17 cellular contexts compared by ENCODE assay signal in the genomic region with DNA sequence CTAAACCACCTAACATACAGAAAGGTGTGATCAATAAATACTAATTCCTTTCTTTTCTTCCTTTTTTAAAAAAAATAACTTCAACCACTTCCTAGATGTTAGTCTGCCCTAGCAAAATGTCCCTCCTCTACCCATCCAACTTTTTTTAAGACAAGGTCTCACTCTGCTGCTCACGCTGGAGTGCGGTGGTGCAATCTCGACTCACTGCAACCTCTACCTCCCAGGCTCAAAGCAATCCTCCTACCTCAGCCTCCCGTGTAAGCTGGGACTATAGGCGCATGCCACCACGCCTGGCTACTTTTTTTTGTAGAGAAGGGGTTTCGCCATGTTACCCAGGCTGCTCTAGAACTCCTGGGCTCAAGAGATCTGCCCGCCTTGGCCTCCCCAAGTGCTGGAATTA. TPM values are rescaled to one million over a fixed set of nuclear protein-coding genes. Genes with fewer than 3 reads are reported as not detected.
DNase-seq lines count a peak whose midpoint lies in the region; ATAC-seq, FAIRE-seq and TF ChIP-seq lines count a peak whose summit lies in the region.
"Had no signal": no experiment of that assay in that cellular context is flagged by ENCODE, and none has a peak within 500 bp of the region (broad histone marks: within the 10 kb centered on the region; RNA-seq: fewer than 3 reads in every experiment).

No MANE protein-coding gene starts in this region.

- no peak overlapping the region for H3K9ac ChIP-seq in K562 (ENCODE audit: insufficient read depth in 1 of 2, low read depth in 2 of 2, low read length in 2 of 2)

- no peak for DNase-seq in stimulated activated naive CD8-positive, alpha-beta T cell treated with anti-CD3 and anti-CD28 coated beads, Interleukin-15, Interleukin-2, amounts not matched to agents 100 U/mL and 50 U/mL, for 24 hours
- DNase-seq in K562 (ENCODE audit: extremely low read depth in 1 of 4, low spot score in 3 of 4) = no peak
- DNase-seq in nephron progenitor cell = no peak
- DNase-seq in spleen = no peak
- no peak for DNase-seq in kidney glomerular epithelial cell (lab: John Stamatoyannopoulos, UW)
- DNase-seq: activated CD4-positive, alpha-beta T cell treated with anti-CD3 and anti-CD28 coated beads for 1 hour; activated gamma-delta T cell treated with Interleukin-2 at 50 U/mL for 16 hours; anterior cingulate cortex; DMS79 treated with DMSO at 0.1 percent for 48 hours; heart left ventricle; NCI-H1092 treated with DMSO at 0.1 percent for 48 hours; NCI-H526; RPMI8226 had no signal

- H3K4me2 ChIP-seq in K562 (ENCODE audit: insufficient read depth, low read length) = no peak overlapping the region

- FAIRE-seq in K562 (lab: Jason Lieb, UNC) = no peak

- peaks cover 16% of the 10 kb centered on the region; the same call in 2 of the 3 replicates for H3K36me3 ChIP-seq in K562 (ENCODE audit: control insufficient read depth, insufficient read depth, low read length)
- H3K36me3 ChIP-seq in spleen = peaks cover 0 to 5% (median 0%) of the 10 kb centered on the region in 6 donors

- intact Hi-C loops in K562 (cut with micrococcal nuclease) = no loop called here
- intact Hi-C loops in spleen (cut with DNase I; ENCODE audit: low total_unique reads) = no loop called here

- peaks cover 97% of the 10 kb centered on the region for H3K4me1 Mint-ChIP-seq in stimulated activated naive CD8-positive, alpha-beta T cell treated with anti-CD3 and anti-CD28 coated beads, Interleukin-15, Interleukin-2, amounts not matched to agents 100 ng/mL and 50 ng/mL, for 24 hours (ENCODE audit: low read depth)
- peaks cover 64% of the 10 kb centered on the region for H3K4me1 Mint-ChIP-seq in nephron progenitor cell

- peaks cover 97% of the 10 kb centered on the region for H3K79me2 ChIP-seq in K562 (ENCODE audit: control insufficient read depth, insufficient read depth, low read length)

- peaks cover 10% of the 10 kb centered on the region for H3K9me1 ChIP-seq in K562 (ENCODE audit: control insufficient read depth, insufficient read depth, low read length)

- TF ChIP-seq RAD21 in K562 (CRISPR knock-in tag; conservative IDR thresholded peaks at IDR 0.05 in 1 of 2, IDR thresholded peaks at IDR 0.05 in 1 of 2) = no peak

- H3K27ac Mint-ChIP-seq in stimulated activated naive CD8-positive, alpha-beta T cell treated with anti-CD3 and anti-CD28 coated beads, Interleukin-15, Interleukin-2, amounts not matched to agents 100 ng/mL and 50 ng/mL, for 24 hours = peak overlapping the region; percentile 36
- peak overlapping the region; percentile 21 for H3K27ac Mint-ChIP-seq in nephron progenitor cell

- H4K20me1 ChIP-seq in K562 (replicated peaks; ENCODE audit: control insufficient read depth, insufficient read depth, low read length) = peaks cover 51% of the 10 kb centered on the region

- no peak overlapping the region for H3K27ac ChIP-seq in K562 (ENCODE audit: extremely low read depth, low read depth, low read length)
- H3K27ac ChIP-seq in spleen = no peak overlapping the region

- H3K36me3 Mint-ChIP-seq in stimulated activated naive CD8-positive, alpha-beta T cell treated with anti-CD3 and anti-CD28 coated beads, Interleukin-15, Interleukin-2, amounts not matched to agents 100 ng/mL and 50 ng/mL, for 24 hours (ENCODE audit: low read depth) = peaks cover 33% of the 10 kb centered on the region
- H3K36me3 Mint-ChIP-seq in nephron progenitor cell (ENCODE audit: low read depth) = peaks cover 54% of the 10 kb centered on the region

- H3K9me3 Mint-ChIP-seq in stimulated activated naive CD8-positive, alpha-beta T cell treated with anti-CD3 and anti-CD28 coated beads, Interleukin-15, Interleukin-2, amounts not matched to agents 100 ng/mL and 50 ng/mL, for 24 hours = no peaks in the 10 kb centered on the region
- peaks cover 9% of the 10 kb centered on the region for H3K9me3 Mint-ChIP-seq in nephron progenitor cell

- H3K4me3 Mint-ChIP-seq in stimulated activated naive CD8-positive, alpha-beta T cell treated with anti-CD3 and anti-CD28 coated beads, Interleukin-15, Interleukin-2, amounts not matched to agents 100 ng/mL and 50 ng/mL, for 24 hours = no peak overlapping the region
- no peak overlapping the region for H3K4me3 Mint-ChIP-seq in nephron progenitor cell

- H3K27me3 Mint-ChIP-seq in stimulated activated naive CD8-positive, alpha-beta T cell treated with anti-CD3 and anti-CD28 coated beads, Interleukin-15, Interleukin-2, amounts not matched to agents 100 ng/mL and 50 ng/mL, for 24 hours = no peaks in the 10 kb centered on the region
- H3K27me3 Mint-ChIP-seq in nephron progenitor cell (ENCODE audit: low read depth, poor library complexity) = no peaks in the 10 kb centered on the region

- no TSS peak for BruUV-seq in K562 (replicated peaks; lab: Mats Ljungman, UMichigan)

- no peak overlapping the region for H2AFZ ChIP-seq in K562 (ENCODE audit: low read depth, low read length)

- 75% methylated on average over 8 of the region's 8 CpGs for WGBS in K562 (ENCODE audit: insufficient coverage, low coverage, missing lambda C conversion rate)
- WGBS in spleen, 5 donors = 87 to 98% (median 93%) methylated on average over 8 of the region's 8 CpGs

- TF ChIP-seq CTCF in K562 (IDR thresholded peaks at IDR 0.05 in 2 of 3, conservative IDR thresholded peaks at IDR 0.05 in 1 of 3; ENCODE audit: insufficient read depth in 2 of 3, low read depth in 1 of 3, low read length in 3 of 3) (no peak), nephron progenitor cell (IDR thresholded peaks at IDR 0.05) (no peak), spleen (IDR thresholded peaks at IDR 0.05 in 8 of 11, conservative IDR thresholded peaks at IDR 0.05 in 3 of 11) (no peak)

- CTCF ChIA-PET in K562 (lab: Yijun Ruan, JAX; ENCODE audit: low intra/inter-chr PET ratio) = no interaction called here

- H3K27me3 ChIP-seq in K562 (ENCODE audit: control insufficient read depth in 2 of 2, insufficient read depth in 2 of 2, low read length in 2 of 2) (no peaks in the 10 kb centered on the region), spleen (replicated peaks in 1 of 7) (no peaks in the 10 kb centered on the region)
- H3K27me3 ChIP-seq: heart left ventricle had no signal

- H3K4me1 ChIP-seq in K562 (replicated peaks in 1 of 2; ENCODE audit: control insufficient read depth in 2 of 2, insufficient read depth in 2 of 2, low read length in 2 of 2) = peaks cover 0 to 26% of the 10 kb centered on the region in 2 experiments; a peak in 3 of 5 replicates
- H3K4me1 ChIP-seq in spleen = peaks cover 66 to 100% (median 94%) of the 10 kb centered on the region in 6 donors

- no peak for TF ChIP-seq POLR2A in K562 (conservative IDR thresholded peaks at IDR 0.05)
- no peak for TF ChIP-seq POLR2A in spleen (IDR thresholded peaks at IDR 0.05)

- H3K4me3 ChIP-seq in K562 = no peak overlapping the region
- no peak overlapping the region for H3K4me3 ChIP-seq in spleen
- H3K4me3 ChIP-seq: heart left ventricle, lung had no signal

- TF ChIP-seq EP300 in K562 (IDR thresholded peaks at IDR 0.05; ENCODE audit: low read length) = no peak

- no peak for ATAC-seq in stimulated activated naive CD8-positive, alpha-beta T cell treated with anti-CD3 and anti-CD28 coated beads, Interleukin-15, Interleukin-2, amounts not matched to agents 100 U/mL and 50 U/mL, for 24 hours
- ATAC-seq in K562 = peak; percentile 11; the same call in 1 of the 3 replicates
- no peak for ATAC-seq in HG02840 (IDR thresholded peaks at IDR 0.05; ENCODE audit: low FRiP score, unreplicated experiment)
- ATAC-seq in GM21825 (IDR thresholded peaks at IDR 0.05; ENCODE audit: unreplicated experiment) = no peak

- POLR2A ChIA-PET in K562 (lab: Yijun Ruan, JAX) = interaction anchor here (0.9 to 5.2 kb wide), 6 partner anchors 9 to 21 kb away, joined by 3 to 29 read pairs (median 7); no protein-coding TSS in a partner anchor

- H3K9me3 ChIP-seq in K562 (replicated peaks; ENCODE audit: control insufficient read depth, insufficient read depth, low read depth, low read length) (no peaks in the 10 kb centered on the region), spleen (no peaks in the 10 kb centered on the region)
- H3K9me3 ChIP-seq: heart left ventricle had no signal

- in situ Hi-C loops in K562 (cut with MboI) = no loop called here

TF ChIP-seq in K562, 482 proteins besides CTCF, POLR2A, EP300 and RAD21 (continues in another document):
- TF ChIP-seq, protein P1, sequence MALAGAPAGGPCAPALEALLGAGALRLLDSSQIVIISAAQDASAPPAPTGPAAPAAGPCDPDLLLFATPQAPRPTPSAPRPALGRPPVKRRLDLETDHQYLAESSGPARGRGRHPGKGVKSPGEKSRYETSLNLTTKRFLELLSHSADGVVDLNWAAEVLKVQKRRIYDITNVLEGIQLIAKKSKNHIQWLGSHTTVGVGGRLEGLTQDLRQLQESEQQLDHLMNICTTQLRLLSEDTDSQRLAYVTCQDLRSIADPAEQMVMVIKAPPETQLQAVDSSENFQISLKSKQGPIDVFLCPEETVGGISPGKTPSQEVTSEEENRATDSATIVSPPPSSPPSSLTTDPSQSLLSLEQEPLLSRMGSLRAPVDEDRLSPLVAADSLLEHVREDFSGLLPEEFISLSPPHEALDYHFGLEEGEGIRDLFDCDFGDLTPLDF (CRISPR knock-in tag; IDR thresholded peaks at IDR 0.05) = no peak

RNA-seq across cellular contexts. Expression of gene KANSL1, which starts 33.1 kb away (rescaled TPM):
- 361 and 617 TPM in 2 replicates for total RNA-seq in K562 (2011; cell fraction: chromatin; rRNA removed; ENCODE audit: low replicate concordance)
- 177 and 226 TPM in 2 replicates for total RNA-seq in K562 (2011; cell fraction: nucleolus; rRNA removed)
- 302 and 371 TPM in 2 replicates for total RNA-seq in K562 (2011; cell fraction: nucleoplasm; rRNA removed)
- total RNA-seq in K562 (2014; rRNA removed) = 30.5 and 34.6 TPM in 2 replicates
- 44.4 and 53.2 TPM in 2 replicates for total RNA-seq in K562 (2014; rRNA removed; fragmentation: Illumina TruSeq; extraction: Trizol)
- total RNA-seq in K562 (2015; rRNA removed; fragmentation: Illumina TruSeq; extraction: Trizol) = 43.8 and 44.0 TPM in 2 replicates
- 49.3 and 55.4 TPM in 2 replicates for total RNA-seq in K562 (2021)
- polyA plus RNA-seq in K562 (2011; rRNA removed) = 22.4 and 25.8 TPM in 2 replicates
- polyA plus RNA-seq in K562 (2011; cell fraction: cytosol; rRNA removed) = 10.5 and 22.5 TPM in 2 replicates
- polyA plus RNA-seq in K562 (2011; cell fraction: nucleus; rRNA removed) = 79.8 and 89.1 TPM in 2 replicates
- polyA plus RNA-seq in K562 (2012) = 17.0 and 24.8 TPM in 2 replicates
- 22.9 and 25.5 TPM in 2 replicates for polyA plus RNA-seq in K562 (2014; fragmentation: Illumina TruSeq; extraction: Trizol)
- polyA plus RNA-seq in K562 (2014; fragmentation: Nextera tagmentation; extraction: Ambion mirVana) = 1 to 10 TPM; 3.6 to 6.9 TPM
- 22.0 and 31.8 TPM in 2 replicates for polyA plus RNA-seq in K562 (2014; rRNA removed)
- polyA minus RNA-seq in K562 (2011; rRNA and poly(A)+ RNA removed) = 144 and 185 TPM in 2 replicates
- polyA minus RNA-seq in K562 (2011; cell fraction: cytosol; rRNA and poly(A)+ RNA removed) = 47.2 and 57.3 TPM in 2 replicates
- polyA minus RNA-seq in K562 (2011; cell fraction: nucleus; rRNA and poly(A)+ RNA removed) = 115 and 196 TPM in 2 replicates
- total RNA-seq in spleen = 100 to 1,000 TPM in 5 of 7 donors, 10 to 100 TPM in 2; 89.5 to 173 (median 134) TPM
- 10 to 100 TPM; 10.9 to 18.1 (median 14.3) TPM for polyA plus RNA-seq in spleen
